ENCODE assay signal across 1 cellular context in the genomic region with DNA sequence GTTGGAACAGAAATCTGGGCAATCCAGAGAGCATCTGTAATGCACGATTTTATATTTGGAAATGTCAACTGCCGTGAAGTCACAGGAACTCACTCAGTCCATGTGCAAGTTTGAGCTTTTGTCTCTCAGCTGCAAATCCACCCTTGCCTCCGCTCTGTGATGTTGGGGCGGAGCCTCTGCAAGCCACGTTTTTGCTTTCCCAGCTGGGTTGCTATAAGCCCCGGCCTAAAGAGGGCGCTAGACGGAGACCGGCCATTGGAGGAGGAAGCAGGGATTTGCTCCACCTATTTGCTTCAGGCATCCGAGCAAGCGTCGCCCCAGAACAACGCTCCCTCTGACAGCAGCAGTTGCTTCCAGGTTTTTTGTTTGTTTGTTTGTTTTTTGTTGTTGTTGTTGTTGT.
TF ChIP-seq lines count a peak whose summit lies in the region.

No MANE protein-coding gene starts in this region.

TF ChIP-seq in GM23338, 12 proteins besides CTCF, POLR2A, EP300 and RAD21:
- TF ChIP-seq ZNF331 (CRISPR knock-in tag; IDR thresholded peaks at IDR 0.05; ENCODE audit: low read depth) (no peak), EZH2 (IDR thresholded peaks at IDR 0.05; ENCODE audit: low read depth, unreplicated experiment) (no peak)
TF ChIP-seq in GM23338: peak in this region for 0.
